ENCODE assay signal across 12 cellular contexts in genomic region chr17:29867643-29868181, GRCh38.
DNase-seq lines count a peak whose midpoint lies in the region; ATAC-seq, FAIRE-seq and TF ChIP-seq lines count a peak whose summit lies in the region.
"Had no signal": no experiment of that assay in that cellular context is flagged by ENCODE, and none has a peak within 500 bp of the region (broad histone marks: within the 10 kb centered on the region; RNA-seq: fewer than 3 reads in every experiment).

No MANE protein-coding gene starts in this region.

- DNase-seq in AG09319 (ENCODE audit: extremely low read depth, low read depth) (no peak), GM12892 (ENCODE audit: insufficient read length) (no peak), RWPE1 (ENCODE audit: low spot score) (no peak), hepatic stellate cell (ENCODE audit: low spot score) (no peak)
- DNase-seq in activated CD8-positive, alpha-beta memory T cell treated with anti-CD3 and anti-CD28 coated beads, Interleukin-2, amount 50 U/mL, for 4 hours = no peak
- DNase-seq: Kasumi-1, mesendoderm had no signal

- ATAC-seq in HG02840 (IDR thresholded peaks at IDR 0.05; ENCODE audit: low FRiP score, unreplicated experiment) (no peak), gastroesophageal sphincter (no peak)
- ATAC-seq: stimulated activated effector memory CD8-positive, alpha-beta T cell treated with anti-CD3 and anti-CD28 coated beads, Interleukin-12 subunit alpha, Interleukin-12 subunit beta, amount 100 ng/mL, for 72 hours had no signal

- no peak for TF ChIP-seq POLR2A in GM12892 (IDR thresholded peaks at IDR 0.05; ENCODE audit: low read depth, low read length)
- no peak for TF ChIP-seq POLR2A in gastroesophageal sphincter (IDR thresholded peaks at IDR 0.05)

- CTCF ChIA-PET in RWPE1 (lab: Yijun Ruan, JAX) = interaction anchor here (0.5 to 1.0 kb wide), 4 partner anchors 14 to 635 kb away, joined by 3 to 6 read pairs (median 4); no protein-coding TSS in a partner anchor

- H3K27ac ChIP-seq in RWPE1 = no peak overlapping the region
- no peak overlapping the region for H3K27ac ChIP-seq in gastroesophageal sphincter

- peak; percentile 13 for TF ChIP-seq CTCF in AG09319 (IDR thresholded peaks at IDR 0.05; ENCODE audit: low read depth, low read length)
- peak; percentile 29 for TF ChIP-seq CTCF in RWPE1 (conservative IDR thresholded peaks at IDR 0.05; ENCODE audit: low read depth)
- no peak for TF ChIP-seq CTCF in gastroesophageal sphincter (IDR thresholded peaks at IDR 0.05)

- WGBS in gastroesophageal sphincter (ENCODE audit: low coverage in 1 of 2), 2 donors = 57 to 68% methylated on average over 2 of the region's 2 CpGs

- FAIRE-seq in GM12892 (lab: Jason Lieb, UNC) (peak; percentile 40), islet of Langerhans (lab: Jason Lieb, UNC) (peak; percentile 24)

- no peak overlapping the region for H3K4me3 ChIP-seq in gastroesophageal sphincter
- H3K4me3 ChIP-seq: skin epidermis had no signal

- TF ChIP-seq EP300 in gastroesophageal sphincter (IDR thresholded peaks at IDR 0.05) = no peak

- H3K27me3 ChIP-seq in gastroesophageal sphincter = no peaks in the 10 kb centered on the region

- POLR2A ChIA-PET in RWPE1 (lab: Yijun Ruan, JAX; ENCODE audit: low non-redundant PET) = no interaction called here

- H3K4me1 ChIP-seq in gastroesophageal sphincter = peaks cover 0 to 21% (median 0%) of the 10 kb centered on the region in 3 donors

- no peaks in the 10 kb centered on the region for H3K9me3 ChIP-seq in gastroesophageal sphincter

- no peaks in the 10 kb centered on the region for H3K36me3 ChIP-seq in gastroesophageal sphincter

Comparison
In these comparisons a context has a peak if more than half of its experiments do, and no peak if none do; other contexts are left out.
1. CTCF ChIP-seq: peak in AG09319 (single experiment) and RWPE1 (single experiment); none in gastroesophageal sphincter (0 of 4).